ENCODE assay signal across 1 cellular context in genomic region chr4:3827616-3828492, GRCh38.
TF ChIP-seq lines count a peak whose summit lies in the region.

No MANE protein-coding gene starts in this region.

TF ChIP-seq in HepG2, 621 proteins besides CTCF, POLR2A, EP300 and RAD21 (continued from another document and continues in another):
- 0 out of 2 replicates have a peak, but pooled peaks have one; percentile 40 for TF ChIP-seq NFKBIZ (CRISPR knock-in tag; IDR thresholded peaks at IDR 0.05)
- TF ChIP-seq MED8 (CRISPR knock-in tag; IDR thresholded peaks at IDR 0.05; ENCODE audit: insufficient replicate concordance) = peak; percentile 69
- 0 out of 2 replicates have a peak, but pooled peaks have one; percentile 63 for TF ChIP-seq LBX2 (CRISPR knock-in tag; IDR thresholded peaks at IDR 0.05; ENCODE audit: borderline replicate concordance)
- peak; percentile 72; the same call in 1 of the 2 replicates for TF ChIP-seq SAP130 (CRISPR knock-in tag; IDR thresholded peaks at IDR 0.05; ENCODE audit: low read depth)
- peak; percentile 81; the same call in 1 of the 2 replicates for TF ChIP-seq ZNF225 (CRISPR knock-in tag; IDR thresholded peaks at IDR 0.05)
- TF ChIP-seq ZSCAN30 (CRISPR knock-in tag; IDR thresholded peaks at IDR 0.05) = no peak
- TF ChIP-seq ZNF597 (CRISPR knock-in tag; IDR thresholded peaks at IDR 0.05) = no peak
- TF ChIP-seq ZMYM2 (CRISPR knock-in tag; IDR thresholded peaks at IDR 0.05) = peak; percentile 77; the same call in 1 of the 2 replicates
- TF ChIP-seq HNF1B (CRISPR knock-in tag; IDR thresholded peaks at IDR 0.05) = peak; percentile 73
- TF ChIP-seq ZNF576 (CRISPR knock-in tag; IDR thresholded peaks at IDR 0.05) = no peak
- TF ChIP-seq KDM2A (CRISPR knock-in tag; IDR thresholded peaks at IDR 0.05; ENCODE audit: borderline replicate concordance, low read depth) = peak; percentile 81
- no peak for TF ChIP-seq ZSCAN22 (CRISPR knock-in tag; IDR thresholded peaks at IDR 0.05)
- peak; percentile 59; the same call in 1 of the 2 replicates for TF ChIP-seq ZNF691 (CRISPR knock-in tag; IDR thresholded peaks at IDR 0.05; ENCODE audit: borderline replicate concordance, low read depth)
- TF ChIP-seq HIVEP1 (CRISPR knock-in tag; IDR thresholded peaks at IDR 0.05) = peak; percentile 82
- TF ChIP-seq MEIS2 (CRISPR knock-in tag; IDR thresholded peaks at IDR 0.05) = no peak
- TF ChIP-seq KLF6 (CRISPR knock-in tag; IDR thresholded peaks at IDR 0.05) = 0 out of 2 replicates have a peak, but pooled peaks have one; percentile 60
- peak; percentile 82; the same call in 1 of the 2 replicates for TF ChIP-seq ERF (CRISPR knock-in tag; IDR thresholded peaks at IDR 0.05)
- peak; percentile 76; the same call in 1 of the 2 replicates for TF ChIP-seq ATF7-NPFF (CRISPR knock-in tag; IDR thresholded peaks at IDR 0.05; ENCODE audit: low read depth)
- TF ChIP-seq TRIM24 (CRISPR knock-in tag; IDR thresholded peaks at IDR 0.05) = no peak
- 0 out of 2 replicates have a peak, but pooled peaks have one; percentile 18 for TF ChIP-seq KDM6A (CRISPR knock-in tag; IDR thresholded peaks at IDR 0.05; ENCODE audit: low read depth)
- peak; percentile 90; the same call in 1 of the 2 replicates for TF ChIP-seq HINFP (CRISPR knock-in tag; IDR thresholded peaks at IDR 0.05; ENCODE audit: low read depth)
- TF ChIP-seq HDAC1 (CRISPR knock-in tag; IDR thresholded peaks at IDR 0.05) = no peak
- TF ChIP-seq NR2C2 (CRISPR knock-in tag; IDR thresholded peaks at IDR 0.05; ENCODE audit: borderline replicate concordance) = peak; percentile 89
- TF ChIP-seq KAT7 (CRISPR knock-in tag; IDR thresholded peaks at IDR 0.05; ENCODE audit: borderline replicate concordance) = peak; percentile 49; the same call in 1 of the 2 replicates
- TF ChIP-seq SNAPC2 (CRISPR knock-in tag; IDR thresholded peaks at IDR 0.05) = 0 out of 2 replicates have a peak, but pooled peaks have one; percentile 25
- 0 out of 2 replicates have a peak, but pooled peaks have one; percentile 24 for TF ChIP-seq TIGD3 (CRISPR knock-in tag; IDR thresholded peaks at IDR 0.05; ENCODE audit: borderline replicate concordance)
- peak; percentile 58 for TF ChIP-seq SKI (IDR thresholded peaks at IDR 0.05; ENCODE audit: partially characterized antibody)
- no peak for TF ChIP-seq ATF7 (IDR thresholded peaks at IDR 0.05)
- TF ChIP-seq ATF7 (CRISPR knock-in tag; IDR thresholded peaks at IDR 0.05) = peak; percentile 8; the same call in 1 of the 2 replicates
- no peak for TF ChIP-seq HNF1A (IDR thresholded peaks at IDR 0.05; ENCODE audit: low read depth)
- peak; percentile 80 for TF ChIP-seq HNF1A (CRISPR knock-in tag; IDR thresholded peaks at IDR 0.05; ENCODE audit: borderline replicate concordance)
- TF ChIP-seq ZNF781 (CRISPR knock-in tag; IDR thresholded peaks at IDR 0.05; ENCODE audit: borderline replicate concordance, not compliant biosample characterization) = peak; percentile 55
- peak; percentile 65; the same call in 1 of the 2 replicates for TF ChIP-seq REPIN1 (CRISPR knock-in tag; IDR thresholded peaks at IDR 0.05; ENCODE audit: borderline replicate concordance, low read depth)
- peak; percentile 71 for TF ChIP-seq TFDP2 (CRISPR knock-in tag; IDR thresholded peaks at IDR 0.05)
- TF ChIP-seq ZNF580 (CRISPR knock-in tag; IDR thresholded peaks at IDR 0.05; ENCODE audit: borderline replicate concordance, low read depth) = peak; percentile 91; the same call in 1 of the 2 replicates
- TF ChIP-seq ZNF841 (CRISPR knock-in tag; IDR thresholded peaks at IDR 0.05; ENCODE audit: borderline replicate concordance) = no peak
- peak; percentile 77 for TF ChIP-seq MXD1 (CRISPR knock-in tag; IDR thresholded peaks at IDR 0.05)
- TF ChIP-seq ZBTB7B (CRISPR knock-in tag; IDR thresholded peaks at IDR 0.05) = peak; percentile 91
- TF ChIP-seq TP53 (CRISPR knock-in tag; conservative IDR thresholded peaks at IDR 0.05) = no peak
- no peak for TF ChIP-seq PRDM4 (CRISPR knock-in tag; IDR thresholded peaks at IDR 0.05; ENCODE audit: borderline replicate concordance)
- peak; percentile 89 for TF ChIP-seq GATAD2A (CRISPR knock-in tag; IDR thresholded peaks at IDR 0.05)
- peak; percentile 90; the same call in 1 of the 2 replicates for TF ChIP-seq ZNF703 (CRISPR knock-in tag; IDR thresholded peaks at IDR 0.05; ENCODE audit: borderline replicate concordance)
- TF ChIP-seq TBX2 (CRISPR knock-in tag; IDR thresholded peaks at IDR 0.05; ENCODE audit: borderline replicate concordance) = peak; percentile 93
- TF ChIP-seq CEBPG (CRISPR knock-in tag; IDR thresholded peaks at IDR 0.05) = peak; percentile 9; the same call in 1 of the 2 replicates
- TF ChIP-seq NCOR1 (IDR thresholded peaks at IDR 0.05; ENCODE audit: borderline replicate concordance, low read length) = peak; percentile 85
- TF ChIP-seq ZNF430 (CRISPR knock-in tag; IDR thresholded peaks at IDR 0.05) = peak; percentile 73; the same call in 1 of the 2 replicates
- TF ChIP-seq ZNF747 (CRISPR knock-in tag; IDR thresholded peaks at IDR 0.05; ENCODE audit: borderline replicate concordance) = peak; percentile 84
- 0 out of 2 replicates have a peak, but pooled peaks have one; percentile 76 for TF ChIP-seq SAFB2 (CRISPR knock-in tag; IDR thresholded peaks at IDR 0.05; ENCODE audit: borderline replicate concordance, low read depth)
- TF ChIP-seq ZFP41 (CRISPR knock-in tag; IDR thresholded peaks at IDR 0.05; ENCODE audit: borderline replicate concordance) = peak; percentile 78; the same call in 1 of the 2 replicates
- peak; percentile 99 for TF ChIP-seq ZNF292 (CRISPR knock-in tag; IDR thresholded peaks at IDR 0.05; ENCODE audit: borderline replicate concordance, low read depth)
- peak; percentile 75 for TF ChIP-seq SALL2 (CRISPR knock-in tag; IDR thresholded peaks at IDR 0.05)
